Comparison of ENCODE assay signal across 1 cellular context in the genomic region with DNA sequence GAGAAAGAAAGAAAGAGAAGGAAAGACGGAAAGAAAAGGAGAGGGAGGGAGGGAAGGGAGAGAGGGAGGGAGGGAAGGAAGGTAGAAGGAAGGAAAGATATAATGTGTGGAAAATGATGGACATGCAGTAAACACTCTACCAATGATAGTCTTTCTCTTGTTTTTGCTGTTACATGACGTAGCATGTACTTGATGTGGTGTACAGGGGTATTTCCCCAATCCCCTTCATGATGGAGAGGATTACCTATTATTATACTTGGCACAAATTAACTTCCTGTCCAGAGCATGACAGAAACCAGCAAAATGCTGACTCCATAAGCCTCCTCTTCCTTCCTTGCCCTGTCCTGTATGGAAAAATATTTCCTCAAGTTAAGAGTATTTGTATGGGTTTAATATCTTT.
A peak's percentile ranks its signal among the peaks of the same experiment; 100 is the strongest.
TF ChIP-seq lines count a peak whose summit lies in the region.

No MANE protein-coding gene starts in this region.

TF ChIP-seq in GM12878, 131 proteins besides CTCF, POLR2A, EP300 and RAD21 (continued from another document):
- TF ChIP-seq, protein P1, sequence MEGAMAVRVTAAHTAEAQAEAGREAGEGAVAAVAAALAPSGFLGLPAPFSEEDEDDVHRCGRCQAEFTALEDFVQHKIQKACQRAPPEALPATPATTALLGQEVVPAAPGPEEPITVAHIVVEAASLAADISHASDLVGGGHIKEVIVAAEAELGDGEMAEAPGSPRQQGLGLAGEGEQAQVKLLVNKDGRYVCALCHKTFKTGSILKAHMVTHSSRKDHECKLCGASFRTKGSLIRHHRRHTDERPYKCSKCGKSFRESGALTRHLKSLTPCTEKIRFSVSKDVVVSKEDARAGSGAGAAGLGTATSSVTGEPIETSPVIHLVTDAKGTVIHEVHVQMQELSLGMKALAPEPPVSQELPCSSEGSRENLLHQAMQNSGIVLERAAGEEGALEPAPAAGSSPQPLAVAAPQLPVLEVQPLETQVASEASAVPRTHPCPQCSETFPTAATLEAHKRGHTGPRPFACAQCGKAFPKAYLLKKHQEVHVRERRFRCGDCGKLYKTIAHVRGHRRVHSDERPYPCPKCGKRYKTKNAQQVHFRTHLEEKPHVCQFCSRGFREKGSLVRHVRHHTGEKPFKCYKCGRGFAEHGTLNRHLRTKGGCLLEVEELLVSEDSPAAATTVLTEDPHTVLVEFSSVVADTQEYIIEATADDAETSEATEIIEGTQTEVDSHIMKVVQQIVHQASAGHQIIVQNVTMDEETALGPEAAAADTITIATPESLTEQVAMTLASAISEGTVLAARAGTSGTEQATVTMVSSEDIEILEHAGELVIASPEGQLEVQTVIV (IDR thresholded peaks at IDR 0.05; ENCODE audit: borderline replicate concordance, partially characterized antibody), result no peak
- TF ChIP-seq, protein P2, sequence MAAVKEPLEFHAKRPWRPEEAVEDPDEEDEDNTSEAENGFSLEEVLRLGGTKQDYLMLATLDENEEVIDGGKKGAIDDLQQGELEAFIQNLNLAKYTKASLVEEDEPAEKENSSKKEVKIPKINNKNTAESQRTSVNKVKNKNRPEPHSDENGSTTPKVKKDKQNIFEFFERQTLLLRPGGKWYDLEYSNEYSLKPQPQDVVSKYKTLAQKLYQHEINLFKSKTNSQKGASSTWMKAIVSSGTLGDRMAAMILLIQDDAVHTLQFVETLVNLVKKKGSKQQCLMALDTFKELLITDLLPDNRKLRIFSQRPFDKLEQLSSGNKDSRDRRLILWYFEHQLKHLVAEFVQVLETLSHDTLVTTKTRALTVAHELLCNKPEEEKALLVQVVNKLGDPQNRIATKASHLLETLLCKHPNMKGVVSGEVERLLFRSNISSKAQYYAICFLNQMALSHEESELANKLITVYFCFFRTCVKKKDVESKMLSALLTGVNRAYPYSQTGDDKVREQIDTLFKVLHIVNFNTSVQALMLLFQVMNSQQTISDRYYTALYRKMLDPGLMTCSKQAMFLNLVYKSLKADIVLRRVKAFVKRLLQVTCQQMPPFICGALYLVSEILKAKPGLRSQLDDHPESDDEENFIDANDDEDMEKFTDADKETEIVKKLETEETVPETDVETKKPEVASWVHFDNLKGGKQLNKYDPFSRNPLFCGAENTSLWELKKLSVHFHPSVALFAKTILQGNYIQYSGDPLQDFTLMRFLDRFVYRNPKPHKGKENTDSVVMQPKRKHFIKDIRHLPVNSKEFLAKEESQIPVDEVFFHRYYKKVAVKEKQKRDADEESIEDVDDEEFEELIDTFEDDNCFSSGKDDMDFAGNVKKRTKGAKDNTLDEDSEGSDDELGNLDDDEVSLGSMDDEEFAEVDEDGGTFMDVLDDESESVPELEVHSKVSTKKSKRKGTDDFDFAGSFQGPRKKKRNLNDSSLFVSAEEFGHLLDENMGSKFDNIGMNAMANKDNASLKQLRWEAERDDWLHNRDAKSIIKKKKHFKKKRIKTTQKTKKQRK (IDR thresholded peaks at IDR 0.05; ENCODE audit: low read depth, low read length), result no peak
- TF ChIP-seq, protein P3, sequence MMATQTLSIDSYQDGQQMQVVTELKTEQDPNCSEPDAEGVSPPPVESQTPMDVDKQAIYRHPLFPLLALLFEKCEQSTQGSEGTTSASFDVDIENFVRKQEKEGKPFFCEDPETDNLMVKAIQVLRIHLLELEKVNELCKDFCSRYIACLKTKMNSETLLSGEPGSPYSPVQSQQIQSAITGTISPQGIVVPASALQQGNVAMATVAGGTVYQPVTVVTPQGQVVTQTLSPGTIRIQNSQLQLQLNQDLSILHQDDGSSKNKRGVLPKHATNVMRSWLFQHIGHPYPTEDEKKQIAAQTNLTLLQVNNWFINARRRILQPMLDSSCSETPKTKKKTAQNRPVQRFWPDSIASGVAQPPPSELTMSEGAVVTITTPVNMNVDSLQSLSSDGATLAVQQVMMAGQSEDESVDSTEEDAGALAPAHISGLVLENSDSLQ (IDR thresholded peaks at IDR 0.05), result peak; percentile 74
- TF ChIP-seq SP1 (IDR thresholded peaks at IDR 0.05; ENCODE audit: low read depth, low read length), result no peak
- no peak for TF ChIP-seq ZBED1 (IDR thresholded peaks at IDR 0.05; ENCODE audit: borderline replicate concordance)
- TF ChIP-seq SMAD1 (IDR thresholded peaks at IDR 0.05; ENCODE audit: low read depth, partially characterized antibody), result no peak
- peak; percentile 95 for TF ChIP-seq TCF7 (IDR thresholded peaks at IDR 0.05; ENCODE audit: borderline replicate concordance)
- peak; percentile 78 for TF ChIP-seq CREB1 (IDR thresholded peaks at IDR 0.05; ENCODE audit: low read depth)
- TF ChIP-seq PML (IDR thresholded peaks at IDR 0.05; ENCODE audit: low read length), result no peak
- TF ChIP-seq, protein P4, sequence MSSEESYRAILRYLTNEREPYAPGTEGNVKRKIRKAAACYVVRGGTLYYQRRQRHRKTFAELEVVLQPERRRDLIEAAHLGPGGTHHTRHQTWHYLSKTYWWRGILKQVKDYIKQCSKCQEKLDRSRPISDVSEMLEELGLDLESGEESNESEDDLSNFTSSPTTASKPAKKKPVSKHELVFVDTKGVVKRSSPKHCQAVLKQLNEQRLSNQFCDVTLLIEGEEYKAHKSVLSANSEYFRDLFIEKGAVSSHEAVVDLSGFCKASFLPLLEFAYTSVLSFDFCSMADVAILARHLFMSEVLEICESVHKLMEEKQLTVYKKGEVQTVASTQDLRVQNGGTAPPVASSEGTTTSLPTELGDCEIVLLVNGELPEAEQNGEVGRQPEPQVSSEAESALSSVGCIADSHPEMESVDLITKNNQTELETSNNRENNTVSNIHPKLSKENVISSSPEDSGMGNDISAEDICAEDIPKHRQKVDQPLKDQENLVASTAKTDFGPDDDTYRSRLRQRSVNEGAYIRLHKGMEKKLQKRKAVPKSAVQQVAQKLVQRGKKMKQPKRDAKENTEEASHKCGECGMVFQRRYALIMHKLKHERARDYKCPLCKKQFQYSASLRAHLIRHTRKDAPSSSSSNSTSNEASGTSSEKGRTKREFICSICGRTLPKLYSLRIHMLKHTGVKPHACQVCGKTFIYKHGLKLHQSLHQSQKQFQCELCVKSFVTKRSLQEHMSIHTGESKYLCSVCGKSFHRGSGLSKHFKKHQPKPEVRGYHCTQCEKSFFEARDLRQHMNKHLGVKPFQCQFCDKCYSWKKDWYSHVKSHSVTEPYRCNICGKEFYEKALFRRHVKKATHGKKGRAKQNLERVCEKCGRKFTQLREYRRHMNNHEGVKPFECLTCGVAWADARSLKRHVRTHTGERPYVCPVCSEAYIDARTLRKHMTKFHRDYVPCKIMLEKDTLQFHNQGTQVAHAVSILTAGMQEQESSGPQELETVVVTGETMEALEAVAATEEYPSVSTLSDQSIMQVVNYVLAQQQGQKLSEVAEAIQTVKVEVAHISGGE (CRISPR knock-in tag; IDR thresholded peaks at IDR 0.05), result no peak
- no peak for TF ChIP-seq MXI1 (IDR thresholded peaks at IDR 0.05; ENCODE audit: low read depth, low read length)
- TF ChIP-seq, protein P5, sequence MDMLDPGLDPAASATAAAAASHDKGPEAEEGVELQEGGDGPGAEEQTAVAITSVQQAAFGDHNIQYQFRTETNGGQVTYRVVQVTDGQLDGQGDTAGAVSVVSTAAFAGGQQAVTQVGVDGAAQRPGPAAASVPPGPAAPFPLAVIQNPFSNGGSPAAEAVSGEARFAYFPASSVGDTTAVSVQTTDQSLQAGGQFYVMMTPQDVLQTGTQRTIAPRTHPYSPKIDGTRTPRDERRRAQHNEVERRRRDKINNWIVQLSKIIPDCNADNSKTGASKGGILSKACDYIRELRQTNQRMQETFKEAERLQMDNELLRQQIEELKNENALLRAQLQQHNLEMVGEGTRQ (IDR thresholded peaks at IDR 0.05; ENCODE audit: borderline replicate concordance, low read depth, low read length), result no peak
- TF ChIP-seq GATAD2B (conservative IDR thresholded peaks at IDR 0.05; ENCODE audit: low read depth), result no peak
- no peak for TF ChIP-seq RAD51 (IDR thresholded peaks at IDR 0.05)
- TF ChIP-seq ATF7 (IDR thresholded peaks at IDR 0.05; ENCODE audit: low read depth), result no peak
- TF ChIP-seq RFX5 (IDR thresholded peaks at IDR 0.05; ENCODE audit: low read depth, low read length), result no peak
- TF ChIP-seq, protein P6, sequence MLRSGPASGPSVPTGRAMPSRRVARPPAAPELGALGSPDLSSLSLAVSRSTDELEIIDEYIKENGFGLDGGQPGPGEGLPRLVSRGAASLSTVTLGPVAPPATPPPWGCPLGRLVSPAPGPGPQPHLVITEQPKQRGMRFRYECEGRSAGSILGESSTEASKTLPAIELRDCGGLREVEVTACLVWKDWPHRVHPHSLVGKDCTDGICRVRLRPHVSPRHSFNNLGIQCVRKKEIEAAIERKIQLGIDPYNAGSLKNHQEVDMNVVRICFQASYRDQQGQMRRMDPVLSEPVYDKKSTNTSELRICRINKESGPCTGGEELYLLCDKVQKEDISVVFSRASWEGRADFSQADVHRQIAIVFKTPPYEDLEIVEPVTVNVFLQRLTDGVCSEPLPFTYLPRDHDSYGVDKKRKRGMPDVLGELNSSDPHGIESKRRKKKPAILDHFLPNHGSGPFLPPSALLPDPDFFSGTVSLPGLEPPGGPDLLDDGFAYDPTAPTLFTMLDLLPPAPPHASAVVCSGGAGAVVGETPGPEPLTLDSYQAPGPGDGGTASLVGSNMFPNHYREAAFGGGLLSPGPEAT (IDR thresholded peaks at IDR 0.05; ENCODE audit: low read depth), result no peak
- TF ChIP-seq CREM (IDR thresholded peaks at IDR 0.05; ENCODE audit: low read depth), result peak; percentile 78
- no peak for TF ChIP-seq MYC (IDR thresholded peaks at IDR 0.05; ENCODE audit: insufficient read depth, insufficient read length, insufficient replicate concordance, low read length, severe bottlenecking)
- TF ChIP-seq PAX8 (IDR thresholded peaks at IDR 0.05), result no peak
- TF ChIP-seq, protein P7, sequence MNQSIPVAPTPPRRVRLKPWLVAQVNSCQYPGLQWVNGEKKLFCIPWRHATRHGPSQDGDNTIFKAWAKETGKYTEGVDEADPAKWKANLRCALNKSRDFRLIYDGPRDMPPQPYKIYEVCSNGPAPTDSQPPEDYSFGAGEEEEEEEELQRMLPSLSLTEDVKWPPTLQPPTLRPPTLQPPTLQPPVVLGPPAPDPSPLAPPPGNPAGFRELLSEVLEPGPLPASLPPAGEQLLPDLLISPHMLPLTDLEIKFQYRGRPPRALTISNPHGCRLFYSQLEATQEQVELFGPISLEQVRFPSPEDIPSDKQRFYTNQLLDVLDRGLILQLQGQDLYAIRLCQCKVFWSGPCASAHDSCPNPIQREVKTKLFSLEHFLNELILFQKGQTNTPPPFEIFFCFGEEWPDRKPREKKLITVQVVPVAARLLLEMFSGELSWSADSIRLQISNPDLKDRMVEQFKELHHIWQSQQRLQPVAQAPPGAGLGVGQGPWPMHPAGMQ (IDR thresholded peaks at IDR 0.05; ENCODE audit: borderline replicate concordance), result no peak
- TF ChIP-seq CEBPB (IDR thresholded peaks at IDR 0.05; ENCODE audit: borderline replicate concordance in 1 of 2, low read depth in 2 of 2, low read length in 2 of 2), result no peak
- TF ChIP-seq CBX3 (IDR thresholded peaks at IDR 0.05; ENCODE audit: borderline replicate concordance, low read depth), result no peak
